Comparison of ENCODE assay signal across 8 cellular contexts in the genomic region with DNA sequence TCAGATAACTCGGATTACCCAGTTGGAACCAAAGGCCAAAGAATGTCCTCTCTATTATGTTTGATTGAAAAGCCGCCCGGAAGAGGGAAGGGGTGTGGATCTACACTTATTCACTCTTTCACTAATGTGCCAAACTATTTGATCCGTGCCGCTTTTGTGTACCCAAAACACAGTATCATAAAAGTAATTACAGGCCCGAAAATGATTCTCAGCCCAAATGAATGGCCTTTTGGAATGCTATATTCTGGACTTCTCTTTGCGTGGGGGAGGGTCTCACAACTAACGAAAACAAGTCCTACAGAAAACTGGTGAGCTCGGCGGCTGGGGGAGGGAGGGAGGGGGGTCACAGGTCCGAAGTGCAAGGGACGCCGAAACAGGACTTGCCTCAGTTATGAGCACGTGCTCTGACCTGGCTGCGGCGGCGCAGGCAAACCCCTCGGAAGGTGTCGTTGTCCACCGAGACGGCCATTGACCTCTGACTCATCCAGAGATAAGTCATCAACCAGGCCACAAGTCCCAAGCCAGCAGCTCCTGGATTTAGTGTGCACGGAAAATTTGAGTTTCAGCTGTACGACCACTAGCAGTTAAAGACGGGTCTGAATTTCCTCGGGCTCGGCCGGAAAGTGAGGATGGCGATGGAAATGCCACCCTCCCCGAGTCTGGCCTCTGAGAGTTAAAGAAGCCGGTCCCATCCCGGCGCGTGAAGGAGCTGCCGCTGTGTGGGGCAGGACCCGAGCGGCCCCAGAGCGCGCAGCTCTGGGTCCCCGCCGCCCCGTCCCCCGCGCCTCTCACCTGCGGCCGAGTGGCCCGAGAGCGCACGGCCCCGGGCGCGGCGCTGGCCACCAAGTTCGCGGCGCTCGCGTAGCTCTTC. TPM values are rescaled to one million over a fixed set of nuclear protein-coding genes. Genes with fewer than 3 reads are reported as not detected.
DNase-seq lines count a peak whose midpoint lies in the region; ATAC-seq, FAIRE-seq and TF ChIP-seq lines count a peak whose summit lies in the region.

No MANE protein-coding gene starts in this region.

- H2AFZ ChIP-seq in endothelial cell of umbilical vein (ENCODE audit: low read depth, low read length) = peak overlapping the region; percentile 52

- POLR2A ChIA-PET in endothelial cell of umbilical vein (lab: Charles Lee) = interaction anchor here (1.0 kb wide), 2 partner anchors 10 to 99 kb away, joined by 3 read pairs; no protein-coding TSS in a partner anchor

- H3K9ac ChIP-seq in endothelial cell of umbilical vein (replicated peaks; ENCODE audit: extremely low read depth, insufficient read depth, low read length) = peak overlapping the region; percentile 88

- H3K9me3 ChIP-seq in endothelial cell of umbilical vein (replicated peaks; ENCODE audit: control insufficient read depth, insufficient read depth, low read length) = no peaks in the 10 kb centered on the region
- no peaks in the 10 kb centered on the region for H3K9me3 ChIP-seq in suprapubic skin

- intact Hi-C loops in endothelial cell of umbilical vein (cut with micrococcal nuclease) = loop anchor here (1.0 kb wide), 4 partner anchors 9 to 96 kb away; no protein-coding TSS in a partner anchor

- ATAC-seq in activated CD8-positive, alpha-beta memory T cell treated with anti-CD3 and anti-CD28 coated beads, Interleukin-2, amount 10 ng/mL, durations not matched to agents 7 days and 5 days = peak; percentile 27
- ATAC-seq in HG02763 (IDR thresholded peaks at IDR 0.05; ENCODE audit: unreplicated experiment) = no peak
- no peak for ATAC-seq in effector memory CD8-positive, alpha-beta T cell (replicated peaks)

- 4% methylated on average over 33 of the region's 57 CpGs for WGBS in suprapubic skin

- CTCF ChIA-PET in activated CD8-positive, alpha-beta memory T cell treated with anti-CD3 and anti-CD28 coated beads, Interleukin-2, amount 10 ng/mL, durations not matched to agents 7 days and 5 days (lab: Charles Lee) = no interaction called here
- CTCF ChIA-PET in endothelial cell of umbilical vein (lab: Charles Lee) = interaction anchor here (0.6 to 6.3 kb wide), 20 partner anchors 9 to 279 kb away, joined by 3 to 30 read pairs (median 3); a partner anchor contains a TSS

- H3K36me3 Mint-ChIP-seq in activated CD8-positive, alpha-beta memory T cell treated with anti-CD3 and anti-CD28 coated beads, Interleukin-2, amount 10 ng/mL, durations not matched to agents 7 days and 5 days = no peaks in the 10 kb centered on the region
- H3K36me3 Mint-ChIP-seq in effector memory CD8-positive, alpha-beta T cell (ENCODE audit: insufficient read depth) = no peaks in the 10 kb centered on the region

- H3K4me3 Mint-ChIP-seq in activated CD8-positive, alpha-beta memory T cell treated with anti-CD3 and anti-CD28 coated beads, Interleukin-2, amount 10 ng/mL, durations not matched to agents 7 days and 5 days = no peak overlapping the region
- H3K4me3 Mint-ChIP-seq in effector memory CD8-positive, alpha-beta T cell = peak overlapping the region in 1 of 2 donors; percentile 3

- no peaks in the 10 kb centered on the region for H3K9me3 Mint-ChIP-seq in activated CD8-positive, alpha-beta memory T cell treated with anti-CD3 and anti-CD28 coated beads, Interleukin-2, amount 10 ng/mL, durations not matched to agents 7 days and 5 days (ENCODE audit: low read depth)
- H3K9me3 Mint-ChIP-seq in effector memory CD8-positive, alpha-beta T cell = no peaks in the 10 kb centered on the region

- H3K27ac Mint-ChIP-seq in activated CD8-positive, alpha-beta memory T cell treated with anti-CD3 and anti-CD28 coated beads, Interleukin-2, amount 10 ng/mL, durations not matched to agents 7 days and 5 days = no peak overlapping the region
- H3K27ac Mint-ChIP-seq in effector memory CD8-positive, alpha-beta T cell = no peak overlapping the region

- H3K27me3 ChIP-seq in endothelial cell of umbilical vein (ENCODE audit: control insufficient read depth in 2 of 2, insufficient read depth in 2 of 2, low read length in 2 of 2) (no peaks in the 10 kb centered on the region), suprapubic skin (no peaks in the 10 kb centered on the region)

- no peaks in the 10 kb centered on the region for H4K20me1 ChIP-seq in endothelial cell of umbilical vein (replicated peaks; ENCODE audit: control insufficient read depth, extremely low read depth, insufficient read depth, low read length)

- peaks cover 4% of the 10 kb centered on the region for H3K4me1 Mint-ChIP-seq in activated CD8-positive, alpha-beta memory T cell treated with anti-CD3 and anti-CD28 coated beads, Interleukin-2, amount 10 ng/mL, durations not matched to agents 7 days and 5 days
- H3K4me1 Mint-ChIP-seq in effector memory CD8-positive, alpha-beta T cell (ENCODE audit: low read depth in 2 of 2) = peaks cover 3 to 4% of the 10 kb centered on the region in 2 donors

- TF ChIP-seq POLR2A in endothelial cell of umbilical vein (IDR thresholded peaks at IDR 0.05; ENCODE audit: low read depth, low read length) (no peak), suprapubic skin (IDR thresholded peaks at IDR 0.05) (no peak)

- TF ChIP-seq EP300 in suprapubic skin (IDR thresholded peaks at IDR 0.05) = no peak

- no peak for TF ChIP-seq CTCF in endothelial cell of umbilical vein (IDR thresholded peaks at IDR 0.05; ENCODE audit: extremely low read depth in 1 of 2, insufficient read depth in 1 of 2, low read depth in 1 of 2, low read length in 2 of 2)
- TF ChIP-seq CTCF in suprapubic skin (IDR thresholded peaks at IDR 0.05) = no peak

- peaks cover 64% of the 10 kb centered on the region for H3K27me3 Mint-ChIP-seq in activated CD8-positive, alpha-beta memory T cell treated with anti-CD3 and anti-CD28 coated beads, Interleukin-2, amount 10 ng/mL, durations not matched to agents 7 days and 5 days
- peaks cover 66 to 77% of the 10 kb centered on the region in 2 donors for H3K27me3 Mint-ChIP-seq in effector memory CD8-positive, alpha-beta T cell

- H3K27ac ChIP-seq in endothelial cell of umbilical vein (ENCODE audit: insufficient read depth, low read depth, low read length) = peak overlapping the region; percentile 69
- peak overlapping the region; percentile 95 for H3K27ac ChIP-seq in suprapubic skin

- peak; percentile 57 for FAIRE-seq in endothelial cell of umbilical vein (lab: Jason Lieb, UNC)

- dilution Hi-C loops in endothelial cell of umbilical vein (cut with MboI; ENCODE audit: extremely low pct_ligation_motif_present, low sequenced_read_pairs) = no loop called here

- no peak for DNase-seq in activated CD8-positive, alpha-beta memory T cell treated with anti-CD3 and anti-CD28 coated beads, Interleukin-2, amount 10 ng/mL, durations not matched to agents 7 days and 5 days
- no peak for DNase-seq in activated CD8-positive, alpha-beta memory T cell treated with anti-CD3 and anti-CD28 coated beads, Interleukin-2, amount 50 U/mL, for 4 hours
- DNase-seq in SK-N-DZ (ENCODE audit: low spot score) = peak; percentile 6
- peak; percentile 68 for DNase-seq in endothelial cell of umbilical vein (ENCODE audit: low read depth, low spot score)
- DNase-seq in medulla oblongata (ENCODE audit: extremely low spot score) = peak; percentile 46
- peak in 1 of 2 donors; percentile 71 for DNase-seq in suprapubic skin (ENCODE audit: low spot score in 2 of 2)
- no peak for DNase-seq in effector memory CD8-positive, alpha-beta T cell

- H3K79me2 ChIP-seq in endothelial cell of umbilical vein (ENCODE audit: control insufficient read depth, insufficient read depth, low read length) = peaks cover 48% of the 10 kb centered on the region

- no peaks in the 10 kb centered on the region for H3K9me1 ChIP-seq in endothelial cell of umbilical vein (replicated peaks; ENCODE audit: control insufficient read depth, extremely low read depth, insufficient read depth, low read length)

- H3K4me1 ChIP-seq in endothelial cell of umbilical vein (ENCODE audit: control insufficient read depth, extremely low read depth, insufficient read depth, low read length) = peaks cover 24% of the 10 kb centered on the region
- H3K4me1 ChIP-seq in suprapubic skin = peaks cover 39% of the 10 kb centered on the region

- H3K4me2 ChIP-seq in endothelial cell of umbilical vein (ENCODE audit: insufficient read depth, low read length) = peak overlapping the region; percentile 99

- H3K36me3 ChIP-seq in endothelial cell of umbilical vein (ENCODE audit: control insufficient read depth in 2 of 2, extremely low read depth in 1 of 2, insufficient read depth in 2 of 2, low read length in 2 of 2) = no peaks in the 10 kb centered on the region
- no peaks in the 10 kb centered on the region for H3K36me3 ChIP-seq in suprapubic skin

- H3K4me3 ChIP-seq in endothelial cell of umbilical vein (replicated peaks in 1 of 3; ENCODE audit: insufficient read depth in 1 of 3, low read depth in 1 of 3, low read length in 3 of 3) (peak overlapping the region; percentile 55 to 86 (median 74)), suprapubic skin (peak overlapping the region; percentile 94)

- BruUV-seq in endothelial cell of umbilical vein (replicated peaks; lab: Mats Ljungman, UMichigan) = TSS peak; percentile 83

RNA-seq across cellular contexts. Expression of a gene that starts 0.7 kb away (rescaled TPM):
- not detected for total RNA-seq in activated CD8-positive, alpha-beta memory T cell treated with anti-CD3 and anti-CD28 coated beads, Interleukin-2, amount 10 ng/mL, durations not matched to agents 7 days and 5 days
- 3.2 and 4.0 TPM in 2 replicates for polyA plus RNA-seq in SK-N-DZ (2014; cell fraction: cytosol; rRNA removed)
- polyA plus RNA-seq in SK-N-DZ (2014; cell fraction: nucleus; rRNA removed) = 3.4 and 6.5 TPM in 2 replicates
- total RNA-seq in endothelial cell of umbilical vein (86.3 and 92.8 TPM in 2 replicates), suprapubic skin (100 to 1,000 TPM in 1 of 4 donors, 10 to 100 TPM in 3; 54.4 to 148 (median 79.1) TPM)
- polyA plus RNA-seq in endothelial cell of umbilical vein = 30.2 and 37.5 TPM in 2 replicates
- 40.9 and 43.7 TPM in 2 replicates for polyA plus RNA-seq in endothelial cell of umbilical vein (2011; cell fraction: cytosol; rRNA removed)
- 95.7 and 102 TPM in 2 replicates for polyA plus RNA-seq in endothelial cell of umbilical vein (2011; cell fraction: nucleus; rRNA removed)
- polyA plus RNA-seq in endothelial cell of umbilical vein (2012) = 62.9 and 68.2 TPM in 2 replicates
- 81.5 and 91.8 TPM in 2 replicates for polyA minus RNA-seq in endothelial cell of umbilical vein
- polyA minus RNA-seq in endothelial cell of umbilical vein (2011; cell fraction: cytosol; rRNA and poly(A)+ RNA removed) = 8.1 TPM
- 143 and 145 TPM in 2 replicates for polyA minus RNA-seq in endothelial cell of umbilical vein (2011; cell fraction: nucleus; rRNA and poly(A)+ RNA removed)

RNA-seq across cellular contexts. Expression of a gene that starts 47.7 kb away (rescaled TPM):
- total RNA-seq in activated CD8-positive, alpha-beta memory T cell treated with anti-CD3 and anti-CD28 coated beads, Interleukin-2, amount 10 ng/mL, durations not matched to agents 7 days and 5 days = not detected
- not detected in 2 replicates for polyA plus RNA-seq in SK-N-DZ (2014; cell fraction: cytosol; rRNA removed)
- polyA plus RNA-seq in SK-N-DZ (2014; cell fraction: nucleus; rRNA removed) = not detected in 2 replicates
- total RNA-seq in endothelial cell of umbilical vein (not detected in 2 replicates), suprapubic skin (not detected)
- not detected in 2 replicates for polyA plus RNA-seq in endothelial cell of umbilical vein
- polyA plus RNA-seq in endothelial cell of umbilical vein (2011; cell fraction: cytosol; rRNA removed) = not detected in 2 replicates
- not detected in 2 replicates for polyA plus RNA-seq in endothelial cell of umbilical vein (2011; cell fraction: nucleus; rRNA removed)
- polyA plus RNA-seq in endothelial cell of umbilical vein (2012) = not detected in 2 replicates
- not detected in 2 replicates for polyA minus RNA-seq in endothelial cell of umbilical vein
- not detected for polyA minus RNA-seq in endothelial cell of umbilical vein (2011; cell fraction: cytosol; rRNA and poly(A)+ RNA removed)
- not detected in 2 replicates for polyA minus RNA-seq in endothelial cell of umbilical vein (2011; cell fraction: nucleus; rRNA and poly(A)+ RNA removed)

Comparison
In these comparisons a context has a peak if more than half of its experiments do, and no peak if none do; other contexts are left out.
1. DNase-seq: peak in SK-N-DZ (single experiment), endothelial cell of umbilical vein (single experiment) and medulla oblongata (single experiment); none in activated CD8-positive, alpha-beta memory T cell treated with anti-CD3 and anti-CD28 coated beads, Interleukin-2, amount 10 ng/mL, durations not matched to agents 7 days and 5 days (single experiment), activated CD8-positive, alpha-beta memory T cell treated with anti-CD3 and anti-CD28 coated beads, Interleukin-2, amount 50 U/mL, for 4 hours (single experiment) and effector memory CD8-positive, alpha-beta T cell (0 of 3).
2. RNA of a gene that starts 0.7 kb away (total RNA-seq): 86.3 to 92.8 TPM in endothelial cell of umbilical vein and 54.4 to 148 TPM in suprapubic skin; not detected in activated CD8-positive, alpha-beta memory T cell treated with anti-CD3 and anti-CD28 coated beads, Interleukin-2, amount 10 ng/mL, durations not matched to agents 7 days and 5 days; every median in the first group is over 10 times any median in the second.